ENCODE assay signal across 16 cellular contexts in genomic region chr11:119344291-119345010, GRCh38. TPM values are rescaled to one million over a fixed set of nuclear protein-coding genes. Genes with fewer than 3 reads are reported as not detected.
"Had no signal": no experiment of that assay in that cellular context is flagged by ENCODE, and none has a peak within 500 bp of the region (broad histone marks: within the 10 kb centered on the region; RNA-seq: fewer than 3 reads in every experiment).

No MANE protein-coding gene starts in this region.

- H3K4me3 ChIP-seq: breast epithelium, esophagus muscularis mucosa, sigmoid colon, thoracic aorta, upper lobe of right lung had no signal

- H3K27ac ChIP-seq: breast epithelium, esophagus muscularis mucosa, sigmoid colon, thoracic aorta, upper lobe of right lung had no signal

- DNase-seq: activated CD4-positive, alpha-beta T cell treated with anti-CD3 and anti-CD28 coated beads, Interleukin-2, amount 50 U/mL, for 48 hours; activated gamma-delta T cell; cortex of kidney; naive thymus-derived CD8-positive, alpha-beta T cell; sigmoid colon; stimulated activated CD4-positive, alpha-beta T cell treated with anti-CD3 and anti-CD28 coated beads, Interleukin-4, amount 100 ng/mL, for 4 hours; T-helper 2 cell; upper lobe of right lung had no signal

- FAIRE-seq: astrocyte had no signal

- H3K36me3 ChIP-seq: breast epithelium, esophagus muscularis mucosa, sigmoid colon, thoracic aorta, upper lobe of right lung had no signal

- ATAC-seq: naive thymus-derived CD8-positive, alpha-beta T cell; stimulated activated memory B cell treated with anti-CD40 and anti-IgM and Interleukin-4, amounts not matched to agents 10 μg/mL and 1 μg/mL and 100 μg/mL, for 72 hours; upper lobe of right lung had no signal

- H3K27me3 ChIP-seq: esophagus muscularis mucosa had no signal

- H3K9me3 ChIP-seq: breast epithelium, esophagus muscularis mucosa, sigmoid colon, thoracic aorta, upper lobe of right lung had no signal

RNA-seq across cellular contexts. Expression of gene MFRP, which starts 2.1 kb away (rescaled TPM):
- total RNA-seq: astrocyte; fibroblast of villous mesenchyme; lower leg skin; mesenteric fat pad; naive thymus-derived CD8-positive, alpha-beta T cell; upper lobe of right lung had no signal
- polyA plus RNA-seq: naive thymus-derived CD8-positive, alpha-beta T cell; sigmoid colon had no signal

RNA-seq across cellular contexts. Expression of gene C1QTNF5, which starts 3.8 kb away (rescaled TPM):
- total RNA-seq: naive thymus-derived CD8-positive, alpha-beta T cell had no signal
- polyA plus RNA-seq: naive thymus-derived CD8-positive, alpha-beta T cell had no signal
